In genomic region chr18:11005528-11005927, GRCh38 we compare ENCODE assay signal across 8 cellular contexts.
DNase-seq lines count a peak whose midpoint lies in the region; ATAC-seq and TF ChIP-seq lines count a peak whose summit lies in the region.
"Had no signal": no experiment of that assay in that cellular context is flagged by ENCODE, and none has a peak within 500 bp of the region (broad histone marks: within the 10 kb centered on the region; RNA-seq: fewer than 3 reads in every experiment).

No MANE protein-coding gene starts in this region.

- DNase-seq in HT1080 (ENCODE audit: low read depth) (peak; percentile 49), astrocyte of the spinal cord (ENCODE audit: low read depth, low spot score) (peak; percentile 83), kidney epithelial cell (ENCODE audit: low read depth) (peak; percentile 29), transverse colon (peak; percentile 16), UCSD-AML1 (lab: John Stamatoyannopoulos, UW; ENCODE audit: unreplicated experiment) (no peak)
- no peak for DNase-seq in CD4-positive, alpha-beta T cell
- DNase-seq: Right ventricle myocardium superior had no signal

- TF ChIP-seq POLR2A in transverse colon (IDR thresholded peaks at IDR 0.05) = no peak

- H3K27me3 ChIP-seq in kidney epithelial cell (ENCODE audit: control insufficient read depth, insufficient read depth, low read length) (no peaks in the 10 kb centered on the region), transverse colon (no peaks in the 10 kb centered on the region)
- H3K27me3 ChIP-seq in CD4-positive, alpha-beta T cell (ENCODE audit: control insufficient read depth, insufficient read depth, low read length) = no peaks in the 10 kb centered on the region

- TF ChIP-seq CTCF in astrocyte of the spinal cord (IDR thresholded peaks at IDR 0.05; ENCODE audit: low read depth, low read length) (no peak), kidney epithelial cell (IDR thresholded peaks at IDR 0.05; ENCODE audit: insufficient read depth, low read length, poor library complexity, severe bottlenecking) (no peak), transverse colon (IDR thresholded peaks at IDR 0.05) (no peak)
- TF ChIP-seq CTCF in CD4-positive, alpha-beta T cell (IDR thresholded peaks at IDR 0.05) = no peak

- H3K9me3 Mint-ChIP-seq in CD4-positive, alpha-beta T cell = no peaks in the 10 kb centered on the region

- H3K4me1 Mint-ChIP-seq in CD4-positive, alpha-beta T cell (ENCODE audit: low read depth) = no peaks in the 10 kb centered on the region

- H3K36me3 ChIP-seq in kidney epithelial cell (ENCODE audit: control insufficient read depth, insufficient read depth, low read length) (no peaks in the 10 kb centered on the region), transverse colon (no peaks in the 10 kb centered on the region)

- no peak overlapping the region for H3K4me3 Mint-ChIP-seq in CD4-positive, alpha-beta T cell

- CTCF ChIA-PET in CD4-positive, alpha-beta T cell (lab: Charles Lee) = no interaction called here

- peak overlapping the region in 2 of 4 donors; percentile 8 to 39 for H3K27ac ChIP-seq in transverse colon
- H3K27ac ChIP-seq in CD4-positive, alpha-beta T cell (ENCODE audit: low read depth, low read length) = no peak overlapping the region

- intact Hi-C loops in transverse colon (cut with DNase I; ENCODE audit: low total_unique reads) = no loop called here
- intact Hi-C loops in CD4-positive, alpha-beta T cell (cut with DNase I, micrococcal nuclease) = no loop called here

- peaks cover 3% of the 10 kb centered on the region for H3K27me3 Mint-ChIP-seq in CD4-positive, alpha-beta T cell

- no peak for TF ChIP-seq EP300 in transverse colon (IDR thresholded peaks at IDR 0.05; ENCODE audit: low read depth)

- H3K36me3 Mint-ChIP-seq in CD4-positive, alpha-beta T cell (ENCODE audit: low read depth) = no peaks in the 10 kb centered on the region

- no peaks in the 10 kb centered on the region for H3K4me1 ChIP-seq in transverse colon

- 65% methylated on average over 5 of the region's 5 CpGs; no CpG with 5 or more reads in 1 of the 2 donors for WGBS in transverse colon (ENCODE audit: low coverage in 1 of 2), 2 donors

- no peaks in the 10 kb centered on the region for H3K9me3 ChIP-seq in transverse colon
- H3K9me3 ChIP-seq in CD4-positive, alpha-beta T cell (ENCODE audit: control insufficient read depth, low read length) = no peaks in the 10 kb centered on the region

- H3K4me3 ChIP-seq in astrocyte of the spinal cord (ENCODE audit: low read depth, low read length) = no peak overlapping the region
- H3K4me3 ChIP-seq in kidney epithelial cell (ENCODE audit: low read depth, low read length) = no peak overlapping the region
- H3K4me3 ChIP-seq in transverse colon = no peak overlapping the region

- no peak for ATAC-seq in CD4-positive, alpha-beta T cell (ENCODE audit: poor library complexity)
- ATAC-seq in HG03039 (IDR thresholded peaks at IDR 0.05; ENCODE audit: unreplicated experiment) = no peak

- POLR2A ChIA-PET in CD4-positive, alpha-beta T cell (lab: Charles Lee) = no interaction called here

- in situ Hi-C loops in astrocyte of the spinal cord (cut with HindIII; ENCODE audit: low sequenced_read_pairs) (no loop called here), transverse colon (cut with MboI; ENCODE audit: low pct_ligation_motif_present in 1 of 4, low pct_unique_long_range_greater_than_20kb in 1 of 4, low sequenced_read_pairs in 3 of 4) (no loop called here)

- H3K27ac Mint-ChIP-seq in CD4-positive, alpha-beta T cell = no peak overlapping the region

Comparison
In these comparisons a context has a peak if more than half of its experiments do, and no peak if none do; other contexts are left out.
1. DNase-seq: peak in HT1080 (single experiment), astrocyte of the spinal cord (single experiment), kidney epithelial cell (single experiment) and transverse colon (single experiment); none in CD4-positive, alpha-beta T cell (0 of 10) and UCSD-AML1 (single experiment).